ENCODE assay signal across 19 cellular contexts in genomic region chr10:61023053-61023452, GRCh38.
DNase-seq lines count a peak whose midpoint lies in the region; ATAC-seq and TF ChIP-seq lines count a peak whose summit lies in the region.
"Had no signal": no experiment of that assay in that cellular context is flagged by ENCODE, and none has a peak within 500 bp of the region (broad histone marks: within the 10 kb centered on the region; RNA-seq: fewer than 3 reads in every experiment).

No MANE protein-coding gene starts in this region.

- H3K27ac ChIP-seq in GM23338 (ENCODE audit: low read depth) (no peak overlapping the region), liver (ENCODE audit: low read depth in 1 of 2, low read length in 2 of 2) (no peak overlapping the region), prostate gland (no peak overlapping the region)
- H3K27ac ChIP-seq: 22Rv1, BLaER1, C4-2B had no signal

- intact Hi-C loops in prostate gland (cut with DNase I) = no loop called here

- peak overlapping the region; percentile 18; the same call in 1 of the 2 replicates for H3K4me2 ChIP-seq in GM23338
- H3K4me2 ChIP-seq: BLaER1 had no signal

- no peak overlapping the region for H3K4me3 ChIP-seq in GM23338
- H3K4me3 ChIP-seq in liver (ENCODE audit: low read depth in 1 of 3, low read length in 3 of 3) = no peak overlapping the region
- H3K4me3 ChIP-seq in prostate gland = no peak overlapping the region
- H3K4me3 ChIP-seq: BLaER1 had no signal

- H3F3A ChIP-seq in GM23338 (replicated peaks; ENCODE audit: low read depth) = no peaks in the 10 kb centered on the region

- TF ChIP-seq CTCF in GM23338 (conservative IDR thresholded peaks at IDR 0.05; ENCODE audit: low read depth in 2 of 2) = no peak
- no peak for TF ChIP-seq CTCF in liver (IDR thresholded peaks at IDR 0.05; ENCODE audit: low read depth, low read length, missing input control)
- no peak for TF ChIP-seq CTCF in prostate gland (IDR thresholded peaks at IDR 0.05)

- H3K4me1 ChIP-seq in GM23338 (ENCODE audit: insufficient read depth) (peaks cover 6% of the 10 kb centered on the region; the same call in 1 of the 2 replicates), liver (ENCODE audit: control insufficient read depth in 4 of 4, insufficient read depth in 4 of 4, low read length in 3 of 4) (peaks cover 0 to 7% (median 0%) of the 10 kb centered on the region in 4 donors), prostate gland (replicated peaks) (no peaks in the 10 kb centered on the region)
- H3K4me1 ChIP-seq: BLaER1, Caco-2 had no signal

- no peaks in the 10 kb centered on the region for H3K36me3 Mint-ChIP-seq in GM23338 (ENCODE audit: low read depth)
- H3K36me3 Mint-ChIP-seq: CD4-positive, CD25-positive, alpha-beta regulatory T cell; CD8-positive, alpha-beta T cell had no signal

- no peak overlapping the region for H3K4me3 Mint-ChIP-seq in GM23338
- H3K4me3 Mint-ChIP-seq: B cell; CD4-positive, CD25-positive, alpha-beta regulatory T cell; CD8-positive, alpha-beta T cell had no signal

- peaks cover 15% of the 10 kb centered on the region for H3K4me1 Mint-ChIP-seq in GM23338
- H3K4me1 Mint-ChIP-seq: B cell; CD4-positive, CD25-positive, alpha-beta regulatory T cell had no signal

- no peak overlapping the region for H2AFZ ChIP-seq in GM23338

- H3K27me3 Mint-ChIP-seq in GM23338 (ENCODE audit: insufficient read depth, low read depth, poor library complexity) = no peaks in the 10 kb centered on the region

- no peak for ATAC-seq in GM23338
- ATAC-seq: CD8-positive, alpha-beta T cell had no signal

- H4K20me1 ChIP-seq in GM23338 (replicated peaks; ENCODE audit: insufficient read depth) = no peaks in the 10 kb centered on the region
- H4K20me1 ChIP-seq: BLaER1 had no signal

- peak in 1 of 2 donors; percentile 15 for TF ChIP-seq RAD21 in liver (IDR thresholded peaks at IDR 0.05)

- H3K27me3 ChIP-seq in GM23338 (ENCODE audit: insufficient read depth) (no peaks in the 10 kb centered on the region), liver (ENCODE audit: control insufficient read depth in 4 of 4, insufficient read depth in 4 of 4, low read length in 3 of 4) (no peaks in the 10 kb centered on the region), prostate gland (replicated peaks; ENCODE audit: insufficient read depth) (no peaks in the 10 kb centered on the region)
- H3K27me3 ChIP-seq: BLaER1 had no signal

- TF ChIP-seq POLR2A in prostate gland (IDR thresholded peaks at IDR 0.05) = no peak

- H3K9me2 ChIP-seq in GM23338 (ENCODE audit: insufficient read depth) = no peaks in the 10 kb centered on the region

- no peaks in the 10 kb centered on the region for H3K9me3 ChIP-seq in liver (ENCODE audit: control insufficient read depth in 4 of 4, low read length in 3 of 4)
- H3K9me3 ChIP-seq in prostate gland = no peaks in the 10 kb centered on the region
- H3K9me3 ChIP-seq: BLaER1, Caco-2 had no signal

- no peaks in the 10 kb centered on the region for H3K79me2 ChIP-seq in GM23338 (replicated peaks; ENCODE audit: insufficient read depth)

- H3K36me3 ChIP-seq in GM23338 (ENCODE audit: insufficient read depth) (no peaks in the 10 kb centered on the region), liver (ENCODE audit: control insufficient read depth in 4 of 4, insufficient read depth in 3 of 4, low read depth in 1 of 4, low read length in 3 of 4) (no peaks in the 10 kb centered on the region), prostate gland (no peaks in the 10 kb centered on the region)
- H3K36me3 ChIP-seq: BLaER1 had no signal

- H3K27ac Mint-ChIP-seq in GM23338 = peak overlapping the region; percentile 16; the same call in 1 of the 2 replicates
- H3K27ac Mint-ChIP-seq: B cell; CD4-positive, CD25-positive, alpha-beta regulatory T cell; CD8-positive, alpha-beta T cell had no signal

- DNase-seq in GM23338 (ENCODE audit: low spot score) = no peak
- peak; percentile 14 for DNase-seq in left kidney (ENCODE audit: low read depth, low spot score)
- DNase-seq in renal cortical epithelial cell (ENCODE audit: low read depth) = peak; percentile 27
- DNase-seq in hepatic stellate cell (ENCODE audit: low spot score) = no peak
- DNase-seq in prostate gland (ENCODE audit: low spot score) = no peak
- DNase-seq in NCI-H1105 treated with DMSO at 0.1 percent for 48 hours (lab: John Stamatoyannopoulos, UW) = no peak
- DNase-seq in NOMO-1 treated with DMSO at 0.1 percent for 48 hours (lab: John Stamatoyannopoulos, UW; ENCODE audit: unreplicated experiment) = no peak
- DNase-seq: Caco-2; CD4-positive, CD25-positive, alpha-beta regulatory T cell; CD8-positive, alpha-beta T cell; DMS153; DND-41; H7; HCEC 1CT had no signal

- no peaks in the 10 kb centered on the region; the same call in 2 of the 3 replicates for H3K9me3 Mint-ChIP-seq in GM23338
- H3K9me3 Mint-ChIP-seq: CD8-positive, alpha-beta T cell had no signal

- H3K9ac ChIP-seq in liver (ENCODE audit: low read depth in 1 of 2, low read length in 2 of 2) = no peak overlapping the region
- H3K9ac ChIP-seq: BLaER1 had no signal

TF ChIP-seq in GM23338, 12 proteins besides CTCF, POLR2A, EP300 and RAD21 (continues in another document):
- TF ChIP-seq ZNF114 (CRISPR knock-in tag; IDR thresholded peaks at IDR 0.05) (no peak), REST (IDR thresholded peaks at IDR 0.05; ENCODE audit: unreplicated experiment) (no peak), NANOG (IDR thresholded peaks at IDR 0.05; ENCODE audit: borderline replicate concordance) (no peak), EZH2phosphoT487 (IDR thresholded peaks at IDR 0.05; ENCODE audit: unreplicated experiment) (no peak), JUNB (IDR thresholded peaks at IDR 0.05; ENCODE audit: unreplicated experiment) (no peak), POLR2AphosphoS5 (IDR thresholded peaks at IDR 0.05; ENCODE audit: low read depth) (no peak), STAT1 (IDR thresholded peaks at IDR 0.05; ENCODE audit: unreplicated experiment) (no peak)

TF ChIP-seq in liver, 16 proteins besides CTCF, POLR2A, EP300 and RAD21:
- TF ChIP-seq GABPA (IDR thresholded peaks at IDR 0.05 in 1 of 2, conservative IDR thresholded peaks at IDR 0.05 in 1 of 2) (no peak), RXRA (IDR thresholded peaks at IDR 0.05) (peak in 1 of 2 donors; percentile 28), ZBTB33 (IDR thresholded peaks at IDR 0.05) (no peak), HNF4A (conservative IDR thresholded peaks at IDR 0.05) (peak in 1 of 2 donors; percentile 62), NR2F2 (IDR thresholded peaks at IDR 0.05) (peak; percentile 23)

Comparison
In these comparisons a context has a peak if more than half of its experiments do, and no peak if none do; other contexts are left out.
1. DNase-seq: peak in left kidney (single experiment) and renal cortical epithelial cell (single experiment); none in GM23338 (single experiment), hepatic stellate cell (single experiment), prostate gland (single experiment), NCI-H1105 treated with DMSO at 0.1 percent for 48 hours (single experiment) and NOMO-1 treated with DMSO at 0.1 percent for 48 hours (single experiment).